ENCODE assay signal across 16 cellular contexts in the genomic region with DNA sequence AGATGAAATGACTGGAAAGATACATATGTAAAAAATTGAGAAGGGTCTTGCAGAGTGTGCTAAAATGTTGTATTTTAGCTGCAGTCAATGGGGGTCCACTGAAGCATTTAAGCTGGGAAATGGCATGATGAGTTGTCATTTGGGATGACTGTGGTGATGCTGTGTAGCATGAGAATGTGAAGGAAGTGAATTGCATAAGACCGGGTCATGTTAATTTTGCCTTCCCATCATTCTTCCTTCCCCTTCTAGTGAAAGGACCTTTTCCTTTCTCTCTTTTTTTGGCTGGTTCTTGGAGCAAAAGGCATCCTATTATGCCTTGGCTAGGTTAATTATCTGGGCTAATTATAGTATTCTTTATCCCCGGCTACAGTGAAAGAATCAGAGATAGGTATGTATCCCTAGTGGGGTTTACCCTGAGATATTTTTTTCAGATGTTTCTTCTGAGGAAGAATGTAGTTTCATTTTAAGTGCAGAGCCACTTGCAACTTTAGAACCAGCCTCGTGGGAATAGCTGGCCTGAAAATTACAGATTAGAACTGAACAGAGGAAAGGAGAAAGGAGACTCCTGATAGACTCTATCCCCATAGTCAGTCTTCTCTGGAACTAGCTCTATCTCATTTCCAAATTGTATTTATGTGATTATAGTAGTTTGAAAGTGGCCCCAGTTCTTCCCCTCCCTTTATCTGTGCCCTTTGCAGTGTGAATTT.
DNase-seq lines count a peak whose midpoint lies in the region; ATAC-seq and TF ChIP-seq lines count a peak whose summit lies in the region.
"Had no signal": no experiment of that assay in that cellular context is flagged by ENCODE, and none has a peak within 500 bp of the region (broad histone marks: within the 10 kb centered on the region; RNA-seq: fewer than 3 reads in every experiment).

No MANE protein-coding gene starts in this region.

- no peaks in the 10 kb centered on the region for H3K4me1 ChIP-seq in breast epithelium
- peaks cover 8 to 15% of the 10 kb centered on the region in 2 donors for H3K4me1 ChIP-seq in ascending aorta
- H3K4me1 ChIP-seq in left ventricle myocardium inferior, result peaks cover 17% of the 10 kb centered on the region

- TF ChIP-seq POLR2A in breast epithelium (IDR thresholded peaks at IDR 0.05), result no peak

- H3K27me3 Mint-ChIP-seq in MCF 10A (ENCODE audit: insufficient read depth, unreplicated experiment), result no peaks in the 10 kb centered on the region
- H3K27me3 Mint-ChIP-seq: activated CD4-positive, alpha-beta T cell treated with anti-CD3 and anti-CD28 coated beads, Interleukin-2, amount 10 ng/mL, durations not matched to agents 24 days and 14 days had no signal

- H3K27ac ChIP-seq in breast epithelium, result peak overlapping the region in 1 of 2 donors; percentile 35
- H3K27ac ChIP-seq in ascending aorta, result peak overlapping the region; percentile 41 to 59
- H3K27ac ChIP-seq in left ventricle myocardium inferior (replicated peaks), result peak overlapping the region; percentile 66

- H3K4me3 ChIP-seq in breast epithelium (no peak overlapping the region), ascending aorta (peak overlapping the region in 1 of 2 donors; percentile 8), left ventricle myocardium inferior (peak overlapping the region; percentile 5)
- H3K4me3 ChIP-seq: A549 had no signal

- DNase-seq in MCF 10A (ENCODE audit: unreplicated experiment) (no peak), breast epithelium (ENCODE audit: low spot score in 2 of 2) (no peak), ascending aorta (ENCODE audit: low spot score in 2 of 2) (no peak), left ventricle myocardium inferior (no peak), AG20443 (ENCODE audit: low spot score) (no peak)
- DNase-seq in activated CD4-positive, alpha-beta T cell treated with anti-CD3 and anti-CD28 coated beads, Interleukin-2, amount 50 U/mL, for 1 hour, result no peak
- DNase-seq: activated CD4-positive, alpha-beta T cell treated with anti-CD3 and anti-CD28 coated beads, Interleukin-2, amount 10 ng/mL, durations not matched to agents 24 days and 14 days; activated naive CD4-positive, alpha-beta T cell treated with anti-CD3 and anti-CD28 coated beads, Interleukin-2, amount 50 U/mL, for 16 hours; central memory CD4-positive, alpha-beta T cell; COR-L47; GDM1; NCI-H774; T1000 had no signal

- H3K36me3 Mint-ChIP-seq in MCF 10A (ENCODE audit: insufficient read depth, unreplicated experiment), result no peaks in the 10 kb centered on the region

- peak overlapping the region; percentile 42 for H3K27ac Mint-ChIP-seq in MCF 10A (ENCODE audit: low read depth, unreplicated experiment)
- H3K27ac Mint-ChIP-seq: activated CD4-positive, alpha-beta T cell treated with anti-CD3 and anti-CD28 coated beads, Interleukin-2, amount 10 ng/mL, durations not matched to agents 24 days and 14 days had no signal

- no TSS peak for BruUV-seq in MCF 10A (replicated peaks; lab: Mats Ljungman, UMichigan)

- POLR2A ChIA-PET in MCF 10A (lab: Yijun Ruan, JAX), result interaction anchor here (0.8 kb wide), 2 partner anchors 161 to 426 kb away, joined by 3 to 4 read pairs; no protein-coding TSS in a partner anchor

- H3K27me3 ChIP-seq in breast epithelium (no peaks in the 10 kb centered on the region), ascending aorta (no peaks in the 10 kb centered on the region), left ventricle myocardium inferior (ENCODE audit: low read depth) (no peaks in the 10 kb centered on the region)

- no peak for ATAC-seq in GM21723 (IDR thresholded peaks at IDR 0.05; ENCODE audit: unreplicated experiment)
- no peak for ATAC-seq in HG03097 (IDR thresholded peaks at IDR 0.05; ENCODE audit: low FRiP score, unreplicated experiment)
- ATAC-seq: A549 had no signal

- no peaks in the 10 kb centered on the region for H3K9me3 Mint-ChIP-seq in MCF 10A (ENCODE audit: unreplicated experiment)
- H3K9me3 Mint-ChIP-seq: activated CD4-positive, alpha-beta T cell treated with anti-CD3 and anti-CD28 coated beads, Interleukin-2, amount 10 ng/mL, durations not matched to agents 24 days and 14 days had no signal

- H3K4me1 Mint-ChIP-seq in MCF 10A (ENCODE audit: insufficient read depth, unreplicated experiment), result peaks cover 8% of the 10 kb centered on the region
- H3K4me1 Mint-ChIP-seq: activated CD4-positive, alpha-beta T cell treated with anti-CD3 and anti-CD28 coated beads, Interleukin-2, amount 10 ng/mL, durations not matched to agents 24 days and 14 days had no signal

- no peak overlapping the region for H3K4me3 Mint-ChIP-seq in MCF 10A (ENCODE audit: unreplicated experiment)
- H3K4me3 Mint-ChIP-seq: activated CD4-positive, alpha-beta T cell treated with anti-CD3 and anti-CD28 coated beads, Interleukin-2, amount 10 ng/mL, durations not matched to agents 24 days and 14 days had no signal

- H3K36me3 ChIP-seq in breast epithelium (no peaks in the 10 kb centered on the region), ascending aorta (no peaks in the 10 kb centered on the region), left ventricle myocardium inferior (no peaks in the 10 kb centered on the region)

- intact Hi-C loops in MCF 10A (cut with micrococcal nuclease) (no loop called here), breast epithelium (cut with DNase I; ENCODE audit: low total_unique reads) (no loop called here), ascending aorta (cut with DNase I) (no loop called here), left ventricle myocardium inferior (cut with micrococcal nuclease) (no loop called here)

- CTCF ChIA-PET in MCF 10A (lab: Yijun Ruan, JAX), result interaction anchor here (0.7 kb wide), 1 partner anchor 499 kb away, joined by 3 read pairs; no protein-coding TSS in a partner anchor

- no peak for TF ChIP-seq CTCF in MCF 10A (IDR thresholded peaks at IDR 0.05; ENCODE audit: unreplicated experiment)
- no peak for TF ChIP-seq CTCF in breast epithelium (IDR thresholded peaks at IDR 0.05)
- TF ChIP-seq CTCF in ascending aorta (IDR thresholded peaks at IDR 0.05), result no peak
- TF ChIP-seq CTCF in left ventricle myocardium inferior (IDR thresholded peaks at IDR 0.05; ENCODE audit: borderline replicate concordance), result no peak

- H3K9me3 ChIP-seq in breast epithelium (no peaks in the 10 kb centered on the region), ascending aorta (no peaks in the 10 kb centered on the region), left ventricle myocardium inferior (replicated peaks) (no peaks in the 10 kb centered on the region)
- H3K9me3 ChIP-seq: A549 had no signal
